In the genomic region with DNA sequence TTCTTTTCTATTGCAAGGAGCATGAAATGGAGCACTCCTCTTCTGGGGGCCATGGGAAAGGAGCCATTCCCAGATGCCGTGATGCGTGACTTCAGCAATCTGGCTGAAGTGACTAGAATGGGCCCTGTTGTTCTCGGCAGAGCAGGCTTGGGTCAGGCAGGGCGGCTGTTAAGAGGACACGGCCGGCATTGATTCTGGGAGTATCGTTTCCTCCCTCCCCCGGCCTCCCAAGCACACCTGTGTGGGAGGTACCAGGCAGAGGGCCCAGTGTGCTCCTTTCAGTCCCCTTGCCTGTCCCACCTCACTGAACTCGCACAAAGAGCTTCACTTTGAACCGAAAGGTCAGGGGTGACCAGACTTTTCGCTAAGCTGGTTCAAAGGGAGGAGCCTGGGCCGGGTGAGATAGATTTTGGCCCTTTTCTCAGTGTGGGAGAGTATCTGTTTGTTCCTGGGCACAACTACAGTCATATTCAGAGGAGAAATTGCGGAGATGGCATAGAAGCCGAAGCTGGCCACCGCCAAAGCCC, we compare ENCODE assay signal across 20 cellular contexts.
"Had no signal": no experiment of that assay in that cellular context is flagged by ENCODE, and none has a peak within 500 bp of the region (broad histone marks: within the 10 kb centered on the region; RNA-seq: fewer than 3 reads in every experiment).

No MANE protein-coding gene starts in this region.

- H3K36me3 ChIP-seq: esophagus muscularis mucosa, gastroesophageal sphincter, left ventricle myocardium inferior, lower lobe of right lung, upper lobe of right lung, vagina had no signal

- H3K27ac Mint-ChIP-seq: dendritic cell treated with granulocyte-macrophage colony-stimulating factor and Interleukin-4, amounts not matched to agents 40 ng/mL and 50 ng/mL, for 4 days; effector memory CD8-positive, alpha-beta T cell; immature natural killer cell; stimulated activated effector memory CD8-positive, alpha-beta T cell treated with anti-CD3 and anti-CD28 coated beads, Interleukin-12 subunit alpha, Interleukin-12 subunit beta, amount 100 ng/mL, for 72 hours had no signal

- H3K27me3 ChIP-seq: esophagus muscularis mucosa, gastroesophageal sphincter, tibial nerve, upper lobe of right lung, vagina had no signal

- H3K36me3 Mint-ChIP-seq: naive B cell; stimulated activated effector memory CD8-positive, alpha-beta T cell treated with anti-CD3 and anti-CD28 coated beads, Interleukin-12 subunit alpha, Interleukin-12 subunit beta, amount 100 ng/mL, for 72 hours had no signal

- DNase-seq: effector memory CD8-positive, alpha-beta T cell; foreskin fibroblast; glutamatergic neuron; immature natural killer cell; left ventricle myocardium inferior; lower lobe of right lung; mesenchymal stem cell; midbrain; naive B cell; stimulated activated CD4-positive, alpha-beta T cell treated with anti-CD3 and anti-CD28 coated beads, Interleukin-4, amount 100 ng/mL, for 1 hour; stimulated activated CD8-positive, alpha-beta memory T cell treated with anti-CD3 and anti-CD28 coated beads, Interleukin-4, amount 100 ng/mL, for 48 hours; stimulated activated naive CD8-positive, alpha-beta T cell treated with anti-CD3 and anti-CD28 coated beads, Interleukin-15, Interleukin-2, amounts not matched to agents 100 U/mL and 50 U/mL, for 24 hours; upper lobe of right lung had no signal

- H3K4me1 Mint-ChIP-seq: immature natural killer cell; naive B cell; stimulated activated effector memory CD8-positive, alpha-beta T cell treated with anti-CD3 and anti-CD28 coated beads, Interleukin-12 subunit alpha, Interleukin-12 subunit beta, amount 100 ng/mL, for 72 hours had no signal

- H3K4me3 ChIP-seq: esophagus muscularis mucosa, gastroesophageal sphincter, left ventricle myocardium inferior, lower lobe of right lung, tibial nerve, upper lobe of right lung, vagina had no signal

- H3K27me3 Mint-ChIP-seq: naive B cell had no signal

- H3K4me3 Mint-ChIP-seq: dendritic cell treated with granulocyte-macrophage colony-stimulating factor and Interleukin-4, amounts not matched to agents 40 ng/mL and 50 ng/mL, for 4 days; effector memory CD8-positive, alpha-beta T cell; immature natural killer cell; naive B cell; stimulated activated effector memory CD8-positive, alpha-beta T cell treated with anti-CD3 and anti-CD28 coated beads, Interleukin-12 subunit alpha, Interleukin-12 subunit beta, amount 100 ng/mL, for 72 hours had no signal

- H3K4me1 ChIP-seq: upper lobe of right lung had no signal

- ATAC-seq: effector memory CD8-positive, alpha-beta T cell; stimulated activated effector memory CD8-positive, alpha-beta T cell treated with anti-CD3 and anti-CD28 coated beads, Interleukin-12 subunit alpha, Interleukin-12 subunit beta, amount 100 ng/mL, for 72 hours; stimulated activated naive CD8-positive, alpha-beta T cell treated with anti-CD3 and anti-CD28 coated beads, Interleukin-15, Interleukin-2, amounts not matched to agents 100 U/mL and 50 U/mL, for 24 hours; upper lobe of right lung had no signal

- H3K9me3 Mint-ChIP-seq: dendritic cell treated with granulocyte-macrophage colony-stimulating factor and Interleukin-4, amounts not matched to agents 40 ng/mL and 50 ng/mL, for 4 days; effector memory CD8-positive, alpha-beta T cell; immature natural killer cell; naive B cell; stimulated activated effector memory CD8-positive, alpha-beta T cell treated with anti-CD3 and anti-CD28 coated beads, Interleukin-12 subunit alpha, Interleukin-12 subunit beta, amount 100 ng/mL, for 72 hours had no signal

- H3K27ac ChIP-seq: epithelial cell of prostate, esophagus muscularis mucosa, gastroesophageal sphincter, left ventricle myocardium inferior, lower lobe of right lung, tibial nerve, upper lobe of right lung had no signal

- H3K9me3 ChIP-seq: esophagus muscularis mucosa, gastroesophageal sphincter, left ventricle myocardium inferior, lower lobe of right lung, tibial nerve, upper lobe of right lung, vagina had no signal
